ENCODE assay signal across 21 cellular contexts in genomic region chr1:81407463-81407862, GRCh38.
DNase-seq lines count a peak whose midpoint lies in the region; TF ChIP-seq lines count a peak whose summit lies in the region.
"Had no signal": no experiment of that assay in that cellular context is flagged by ENCODE, and none has a peak within 500 bp of the region (broad histone marks: within the 10 kb centered on the region; RNA-seq: fewer than 3 reads in every experiment).

No MANE protein-coding gene starts in this region.

- no peak overlapping the region for H3K27ac ChIP-seq in suprapubic skin
- H3K27ac ChIP-seq: cardiac muscle cell, right lobe of liver, upper lobe of right lung had no signal

- H3K27me3 ChIP-seq in BE2C (no peaks in the 10 kb centered on the region), suprapubic skin (no peaks in the 10 kb centered on the region)
- H3K27me3 ChIP-seq: cardiac muscle cell, heart left ventricle, right lobe of liver, upper lobe of right lung had no signal

- TF ChIP-seq EP300 in suprapubic skin (IDR thresholded peaks at IDR 0.05), result no peak

- no peak for TF ChIP-seq POLR2A in suprapubic skin (IDR thresholded peaks at IDR 0.05)

- H3K9me3 ChIP-seq in BE2C (no peaks in the 10 kb centered on the region), suprapubic skin (no peaks in the 10 kb centered on the region)
- H3K9me3 ChIP-seq: heart left ventricle, left ventricle myocardium inferior, right lobe of liver, upper lobe of right lung had no signal

- no peaks in the 10 kb centered on the region for H3K36me3 ChIP-seq in BE2C
- H3K36me3 ChIP-seq in suprapubic skin, result no peaks in the 10 kb centered on the region
- H3K36me3 ChIP-seq: cardiac muscle cell, heart left ventricle, left ventricle myocardium inferior, right lobe of liver, upper lobe of right lung had no signal

- H3K4me1 ChIP-seq in BE2C (no peaks in the 10 kb centered on the region), suprapubic skin (peaks cover 5% of the 10 kb centered on the region)
- H3K4me1 ChIP-seq: right lobe of liver, upper lobe of right lung had no signal

- TF ChIP-seq CTCF in AG09319 (IDR thresholded peaks at IDR 0.05; ENCODE audit: low read depth, low read length), result no peak
- TF ChIP-seq CTCF in BE2C (IDR thresholded peaks at IDR 0.05; ENCODE audit: low read depth, low read length), result no peak
- TF ChIP-seq CTCF in suprapubic skin (IDR thresholded peaks at IDR 0.05), result no peak

- peak; percentile 23 for DNase-seq in AG09319 (ENCODE audit: extremely low read depth, low read depth)
- DNase-seq in NCI-H1105 (lab: John Stamatoyannopoulos, UW), result peak; percentile 3
- DNase-seq in NCI-H82 treated with DMSO at 0.1 percent for 48 hours (lab: John Stamatoyannopoulos, UW; ENCODE audit: unreplicated experiment), result peak; percentile 12
- DNase-seq in fibroblast of gingiva (ENCODE audit: low read depth), result peak; percentile 64
- no peak for DNase-seq in BE2C
- no peak for DNase-seq in islet precursor cell
- no peak for DNase-seq in suprapubic skin (ENCODE audit: low spot score in 2 of 2)
- DNase-seq in mesenteric fat pad (ENCODE audit: low spot score), result no peak
- DNase-seq: activated CD4-positive, CD25-positive, alpha-beta regulatory T cell treated with anti-CD3 and anti-CD28 coated beads, Interleukin-2, amount 50 U/mL, for 72 hours; activated naive CD4-positive, alpha-beta T cell; activated T-cell treated with anti-CD3 and anti-CD28 coated beads, Interleukin-2, amount 50 U/mL, for 4 hours; C1 segment of cervical spinal cord; Calu3; heart left ventricle; left ventricle myocardium inferior; NCI-H1436 treated with DMSO at 0.1 percent for 48 hours; NCI-H524; nephron progenitor cell; right lobe of liver; upper lobe of right lung had no signal

- H3K4me3 ChIP-seq in BE2C (ENCODE audit: low read depth, low read length), result no peak overlapping the region
- H3K4me3 ChIP-seq in suprapubic skin, result no peak overlapping the region
- H3K4me3 ChIP-seq: cardiac muscle cell, heart left ventricle, left ventricle myocardium inferior, right lobe of liver, upper lobe of right lung had no signal

Comparison
In these comparisons a context has a peak if more than half of its experiments do, and no peak if none do; other contexts are left out.
1. DNase-seq: peak in AG09319 (single experiment), NCI-H1105 (single experiment), NCI-H82 treated with DMSO at 0.1 percent for 48 hours (single experiment) and fibroblast of gingiva (single experiment); none in BE2C (single experiment), islet precursor cell (single experiment), suprapubic skin (0 of 2) and mesenteric fat pad (single experiment).